Comparison of ENCODE assay signal across 8 cellular contexts in genomic region chrX:15675490-15675921, GRCh38. TPM values are rescaled to one million over a fixed set of nuclear protein-coding genes. Genes with fewer than 3 reads are reported as not detected.
DNase-seq lines count a peak whose midpoint lies in the region; ATAC-seq lines count a peak whose summit lies in the region.

No MANE protein-coding gene starts in this region.

- in situ Hi-C loops in ACHN (cut with HindIII; ENCODE audit: low pct_ligation_motif_present, low pct_unique_long_range_greater_than_20kb, low sequenced_read_pairs): no loop called here

- DNase-seq in ACHN (peak; percentile 64), NCI-H2171 (lab: John Stamatoyannopoulos, UW) (peak; percentile 64), dermis blood vessel endothelial cell (peak; percentile 80), medulla oblongata (ENCODE audit: extremely low spot score) (peak; percentile 81)
- DNase-seq in activated CD4-positive, CD25-positive, alpha-beta regulatory T cell treated with anti-CD3 and anti-CD28 coated beads, Interleukin-2, amount 50 U/mL, for 72 hours: peak; percentile 93
- peak; percentile 73 to 88 (median 78) for DNase-seq in stimulated activated CD4-positive, alpha-beta T cell treated with anti-CD3 and anti-CD28 coated beads, TNF-alpha, amount 100 ng/mL, for 48 hours (ENCODE audit: low read depth in 3 of 3)

- ATAC-seq in GM18867 (IDR thresholded peaks at IDR 0.05; ENCODE audit: unreplicated experiment) (peak; percentile 74), HG03064 (IDR thresholded peaks at IDR 0.05; ENCODE audit: low read depth, unreplicated experiment) (peak; percentile 65)

RNA-seq across cellular contexts. Expression of gene CLTRN, which starts 10.9 kb away (rescaled TPM):
- 0.09 and 0.17 TPM in 2 replicates for total RNA-seq in dermis blood vessel endothelial cell

Comparison
In these comparisons a context has a peak if more than half of its experiments do, and no peak if none do; other contexts are left out.
1. Peak in every context shown above with its lines: DNase-seq and ATAC-seq.